ENCODE assay signal across 14 cellular contexts in genomic region chr6:90383212-90383611, GRCh38.
A peak's percentile ranks its signal among the peaks of the same experiment; 100 is the strongest.
DNase-seq lines count a peak whose midpoint lies in the region; ATAC-seq and FAIRE-seq lines count a peak whose summit lies in the region.
"Had no signal": no experiment of that assay in that cellular context is flagged by ENCODE, and none has a peak within 500 bp of the region (broad histone marks: within the 10 kb centered on the region; RNA-seq: fewer than 3 reads in every experiment).

No MANE protein-coding gene starts in this region.

- no peaks in the 10 kb centered on the region for H3K36me3 Mint-ChIP-seq in naive B cell

- peaks cover 65 to 82% (median 72%) of the 10 kb centered on the region in 3 donors for H3K4me1 Mint-ChIP-seq in naive B cell

- ATAC-seq in activated CD4-positive, CD25-positive, alpha-beta regulatory T cell treated with anti-CD3 and anti-CD28 coated beads, Interleukin-2, amount 50 U/mL, for 24 hours, result peak; percentile 87 to 91
- ATAC-seq in HG02852 (IDR thresholded peaks at IDR 0.05; ENCODE audit: unreplicated experiment) (peak; percentile 86), naive B cell (ENCODE audit: low read depth in 2 of 2) (peak; percentile 79 to 85)
- ATAC-seq: A549 had no signal

- peak overlapping the region; percentile 48 to 87 (median 66) for H3K4me3 Mint-ChIP-seq in naive B cell

- H3K27ac Mint-ChIP-seq in naive B cell, result peak overlapping the region; percentile 70 to 99 (median 97)

- no peak for DNase-seq in activated CD4-positive, CD25-positive, alpha-beta regulatory T cell treated with anti-CD3 and anti-CD28 coated beads, Interleukin-2, amount 50 U/mL, for 72 hours
- peak; percentile 77 for DNase-seq in NOMO-1 treated with DMSO at 0.1 percent for 48 hours (lab: John Stamatoyannopoulos, UW; ENCODE audit: unreplicated experiment)
- peak; percentile 75 for DNase-seq in naive B cell
- no peak for DNase-seq in foreskin melanocyte
- DNase-seq in HTR-8/SVneo (ENCODE audit: insufficient read length, low spot score), result no peak
- no peak for DNase-seq in nucleus accumbens (lab: John Stamatoyannopoulos, UW)
- DNase-seq: HCEC 1CT, NCI-H526 treated with DMSO at 0.1 percent for 48 hours, uterus had no signal

- no peaks in the 10 kb centered on the region for H3K9me3 Mint-ChIP-seq in naive B cell

- H3K27me3 Mint-ChIP-seq in naive B cell, result no peaks in the 10 kb centered on the region

- FAIRE-seq in HTR-8/SVneo (lab: Jason Lieb, UNC), result no peak
- FAIRE-seq: A549, islet of Langerhans, TTC549 had no signal

Comparison
In these comparisons a context has a peak if more than half of its experiments do, and no peak if none do; other contexts are left out.
1. DNase-seq: peak in NOMO-1 treated with DMSO at 0.1 percent for 48 hours (single experiment) and naive B cell (single experiment); none in activated CD4-positive, CD25-positive, alpha-beta regulatory T cell treated with anti-CD3 and anti-CD28 coated beads, Interleukin-2, amount 50 U/mL, for 72 hours (single experiment), foreskin melanocyte (single experiment), HTR-8/SVneo (single experiment) and nucleus accumbens (0 of 56).
2. Peak in every context shown above with its lines, with median percentiles within 50 percentile points of each other: ATAC-seq.